18 cellular contexts compared by ENCODE assay signal in the genomic region with DNA sequence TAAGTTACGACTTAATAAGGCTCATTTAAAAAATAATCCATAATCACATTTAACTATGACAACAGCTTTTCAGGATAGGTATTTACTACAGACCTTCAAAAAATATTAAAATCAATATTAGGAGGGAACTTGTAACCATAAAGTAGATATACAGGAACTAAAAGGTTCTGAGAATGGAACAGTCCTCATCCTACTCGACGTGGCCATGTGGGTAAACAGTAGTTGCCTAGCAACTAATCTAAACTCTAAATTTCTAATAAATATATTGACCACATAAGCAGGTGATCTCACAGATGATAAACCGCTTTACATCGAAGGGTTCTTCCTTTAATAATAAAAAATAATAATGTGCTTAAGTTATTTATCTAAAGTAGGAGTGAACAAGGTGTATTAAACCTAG. TPM values are rescaled to one million over a fixed set of nuclear protein-coding genes. Genes with fewer than 3 reads are reported as not detected.
DNase-seq lines count a peak whose midpoint lies in the region; ATAC-seq and TF ChIP-seq lines count a peak whose summit lies in the region.
"Had no signal": no experiment of that assay in that cellular context is flagged by ENCODE, and none has a peak within 500 bp of the region (broad histone marks: within the 10 kb centered on the region; RNA-seq: fewer than 3 reads in every experiment).

No MANE protein-coding gene starts in this region.

- peaks cover 5 to 17% of the 10 kb centered on the region in 2 donors for H3K36me3 Mint-ChIP-seq in CD4-positive, alpha-beta memory T cell
- H3K36me3 Mint-ChIP-seq in HFFc6 (ENCODE audit: low read depth) = peaks cover 19% of the 10 kb centered on the region
- H3K36me3 Mint-ChIP-seq in central memory CD8-positive, alpha-beta T cell (ENCODE audit: insufficient read depth) = peaks cover 5% of the 10 kb centered on the region
- H3K36me3 Mint-ChIP-seq in progenitor cell of endocrine pancreas (ENCODE audit: insufficient read depth) = peaks cover 6% of the 10 kb centered on the region

- H3K36me3 ChIP-seq in CD4-positive, alpha-beta memory T cell (ENCODE audit: insufficient read depth, low read length) = no peaks in the 10 kb centered on the region
- no peaks in the 10 kb centered on the region for H3K36me3 ChIP-seq in sigmoid colon
- H3K36me3 ChIP-seq: thyroid gland had no signal

- peak in 4 of 5 donors; percentile 24 to 45 (median 32) for DNase-seq in CD4-positive, alpha-beta memory T cell
- DNase-seq in HFFc6 (no peak), sigmoid colon (no peak), GM10266 (ENCODE audit: extremely low spot score) (no peak), NCI-H2029 (lab: John Stamatoyannopoulos, UW) (no peak), progenitor cell of endocrine pancreas (ENCODE audit: low spot score, unreplicated experiment) (no peak)
- no peak for DNase-seq in central memory CD8-positive, alpha-beta T cell (ENCODE audit: low spot score in 2 of 2)
- no peak for DNase-seq in activated effector memory CD4-positive, alpha-beta T cell treated with anti-CD3 and anti-CD28 coated beads, Interleukin-2, amount 50 U/mL, for 16 hours
- DNase-seq: Karpas-422; left colon; NCI-H1048; NCI-H2081 treated with DMSO at 0.1 percent for 48 hours; NCI-H524; SHP77 treated with DMSO at 0.1 percent for 48 hours; stimulated activated CD4-positive, alpha-beta T cell treated with anti-CD3 and anti-CD28 coated beads, Interleukin-12 subunit alpha, Interleukin-12 subunit beta, amount 100 ng/mL, for 4 hours; T-helper 9 cell; thyroid gland had no signal

- no peak for TF ChIP-seq EP300 in sigmoid colon (IDR thresholded peaks at IDR 0.05)

- peak overlapping the region in 4 of 8 donors; percentile 8 to 71 (median 58) for H3K4me3 Mint-ChIP-seq in CD4-positive, alpha-beta memory T cell
- H3K4me3 Mint-ChIP-seq in HFFc6 (peak overlapping the region; percentile 86), progenitor cell of endocrine pancreas (ENCODE audit: low read depth) (no peak overlapping the region)
- H3K4me3 Mint-ChIP-seq in central memory CD8-positive, alpha-beta T cell = no peak overlapping the region
- H3K4me3 Mint-ChIP-seq: B cell had no signal

- peak overlapping the region; percentile 33 to 94 (median 82) for H3K27ac Mint-ChIP-seq in CD4-positive, alpha-beta memory T cell
- H3K27ac Mint-ChIP-seq in HFFc6 (peak overlapping the region; percentile 82), progenitor cell of endocrine pancreas (no peak overlapping the region)
- peak overlapping the region; percentile 88 for H3K27ac Mint-ChIP-seq in central memory CD8-positive, alpha-beta T cell (ENCODE audit: low read depth)
- H3K27ac Mint-ChIP-seq: B cell had no signal

- H3K9me3 Mint-ChIP-seq in CD4-positive, alpha-beta memory T cell = peaks cover 0 to 2% (median 0%) of the 10 kb centered on the region in 8 donors
- H3K9me3 Mint-ChIP-seq in HFFc6 = peaks cover 4% of the 10 kb centered on the region
- H3K9me3 Mint-ChIP-seq in central memory CD8-positive, alpha-beta T cell = no peaks in the 10 kb centered on the region
- H3K9me3 Mint-ChIP-seq in progenitor cell of endocrine pancreas (ENCODE audit: low read depth) = peaks cover 7% of the 10 kb centered on the region

- POLR2A ChIA-PET in CD4-positive, alpha-beta memory T cell (lab: Charles Lee; ENCODE audit: partially characterized antibody) = interaction anchor here (1.1 kb wide), 1 partner anchor 8 kb away, joined by 3 read pairs; a partner anchor contains a TSS

- no peak overlapping the region for H3K27ac ChIP-seq in CD4-positive, alpha-beta memory T cell (ENCODE audit: low read depth, low read length)
- peak overlapping the region in 3 of 4 donors; percentile 51 to 66 (median 62) for H3K27ac ChIP-seq in sigmoid colon

- peaks cover 74% of the 10 kb centered on the region for H3K4me1 ChIP-seq in CD4-positive, alpha-beta memory T cell (ENCODE audit: insufficient read depth, low read length)
- H3K4me1 ChIP-seq in sigmoid colon = peaks cover 0 to 44% (median 35%) of the 10 kb centered on the region in 4 donors

- TF ChIP-seq CTCF in HFFc6 (IDR thresholded peaks at IDR 0.05) (no peak), sigmoid colon (IDR thresholded peaks at IDR 0.05) (no peak), GM10266 (IDR thresholded peaks at IDR 0.05; ENCODE audit: control insufficient read depth, insufficient read depth, low read depth, missing control alignments) (no peak), progenitor cell of endocrine pancreas (IDR thresholded peaks at IDR 0.05; ENCODE audit: unreplicated experiment) (no peak)

- no peak overlapping the region for H3K4me3 ChIP-seq in CD4-positive, alpha-beta memory T cell (ENCODE audit: low read length in 2 of 2)
- H3K4me3 ChIP-seq in sigmoid colon = no peak overlapping the region
- H3K4me3 ChIP-seq: thyroid gland had no signal

- H3K27me3 ChIP-seq in CD4-positive, alpha-beta memory T cell (ENCODE audit: insufficient read depth, low read length) = no peaks in the 10 kb centered on the region
- H3K27me3 ChIP-seq in sigmoid colon = no peaks in the 10 kb centered on the region
- H3K27me3 ChIP-seq: thyroid gland had no signal

- intact Hi-C loops in CD4-positive, alpha-beta memory T cell (cut with micrococcal nuclease) = loop anchor here (5.0 to 10.0 kb wide), 3 partner anchors 40 to 1023 kb away; a partner anchor contains a TSS
- intact Hi-C loops in sigmoid colon (cut with DNase I) = loop anchor here (10.0 kb wide), 2 partner anchors 347 to 587 kb away; a partner anchor contains a TSS

- no peaks in the 10 kb centered on the region for H3K9me3 ChIP-seq in CD4-positive, alpha-beta memory T cell (ENCODE audit: control insufficient read depth in 1 of 2, low read length in 2 of 2)
- H3K9me3 ChIP-seq in sigmoid colon = no peaks in the 10 kb centered on the region
- H3K9me3 ChIP-seq: thyroid gland had no signal

- CTCF ChIA-PET in CD4-positive, alpha-beta memory T cell (lab: Charles Lee; ENCODE audit: partially characterized antibody) = no interaction called here

- peak; percentile 26 for ATAC-seq in central memory CD8-positive, alpha-beta T cell (replicated peaks; ENCODE audit: extremely low read depth, poor library complexity, severe bottlenecking)
- ATAC-seq: left colon had no signal

- 51 to 68% methylated on average over 5 of the region's 5 CpGs for WGBS in sigmoid colon, 2 donors

- H3K4me1 Mint-ChIP-seq in CD4-positive, alpha-beta memory T cell = peaks cover 43 to 76% (median 65%) of the 10 kb centered on the region in 4 donors
- H3K4me1 Mint-ChIP-seq in HFFc6 (ENCODE audit: low read depth) (peaks cover 60% of the 10 kb centered on the region), progenitor cell of endocrine pancreas (ENCODE audit: low read depth) (no peaks in the 10 kb centered on the region)
- H3K4me1 Mint-ChIP-seq in central memory CD8-positive, alpha-beta T cell = peaks cover 33% of the 10 kb centered on the region

- no peak for TF ChIP-seq POLR2A in sigmoid colon (IDR thresholded peaks at IDR 0.05)

- no peaks in the 10 kb centered on the region for H3K27me3 Mint-ChIP-seq in CD4-positive, alpha-beta memory T cell
- H3K27me3 Mint-ChIP-seq in HFFc6 (ENCODE audit: insufficient read depth) = peaks cover 1% of the 10 kb centered on the region; the same call in 1 of the 2 replicates
- H3K27me3 Mint-ChIP-seq in central memory CD8-positive, alpha-beta T cell = no peaks in the 10 kb centered on the region
- H3K27me3 Mint-ChIP-seq in progenitor cell of endocrine pancreas = no peaks in the 10 kb centered on the region
- H3K27me3 Mint-ChIP-seq: B cell had no signal

RNA-seq across cellular contexts. Expression of a gene that starts 7.9 kb away (rescaled TPM):
- total RNA-seq in CD4-positive, alpha-beta memory T cell = 100 to 1,000 TPM; 149 to 152 TPM
- 1 to 10 TPM in 1 of 2 donors, under 1 TPM in 1; 0.56 to 5.1 TPM for polyA plus RNA-seq in CD4-positive, alpha-beta memory T cell
- total RNA-seq in HFFc6 (2021; fragmentation: NEBNext Ultra II Directional; extraction: Animal tissue kit (Norgen Biotek cat#: 25700)) = 10 to 100 TPM; 66.8 to 85.4 (median 75.1) TPM
- total RNA-seq in sigmoid colon (100 to 1,000 TPM in 1 of 4 donors, 10 to 100 TPM in 3; 66.4 to 105 (median 85.4) TPM), progenitor cell of endocrine pancreas (42.4 and 45.5 TPM in 2 replicates)
- polyA plus RNA-seq in sigmoid colon = 10 to 100 TPM in 1 of 3 donors, 1 to 10 TPM in 2; 2.1 to 10.8 (median 7.1) TPM

Comparison
In these comparisons a context has a peak if more than half of its experiments do, and no peak if none do; other contexts are left out.
1. DNase-seq: peak in CD4-positive, alpha-beta memory T cell (4 of 5); none in HFFc6 (single experiment), central memory CD8-positive, alpha-beta T cell (0 of 2), sigmoid colon (single experiment), GM10266 (single experiment), NCI-H2029 (single experiment), progenitor cell of endocrine pancreas (single experiment) and activated effector memory CD4-positive, alpha-beta T cell treated with anti-CD3 and anti-CD28 coated beads, Interleukin-2, amount 50 U/mL, for 16 hours (single experiment).